In the genomic region with DNA sequence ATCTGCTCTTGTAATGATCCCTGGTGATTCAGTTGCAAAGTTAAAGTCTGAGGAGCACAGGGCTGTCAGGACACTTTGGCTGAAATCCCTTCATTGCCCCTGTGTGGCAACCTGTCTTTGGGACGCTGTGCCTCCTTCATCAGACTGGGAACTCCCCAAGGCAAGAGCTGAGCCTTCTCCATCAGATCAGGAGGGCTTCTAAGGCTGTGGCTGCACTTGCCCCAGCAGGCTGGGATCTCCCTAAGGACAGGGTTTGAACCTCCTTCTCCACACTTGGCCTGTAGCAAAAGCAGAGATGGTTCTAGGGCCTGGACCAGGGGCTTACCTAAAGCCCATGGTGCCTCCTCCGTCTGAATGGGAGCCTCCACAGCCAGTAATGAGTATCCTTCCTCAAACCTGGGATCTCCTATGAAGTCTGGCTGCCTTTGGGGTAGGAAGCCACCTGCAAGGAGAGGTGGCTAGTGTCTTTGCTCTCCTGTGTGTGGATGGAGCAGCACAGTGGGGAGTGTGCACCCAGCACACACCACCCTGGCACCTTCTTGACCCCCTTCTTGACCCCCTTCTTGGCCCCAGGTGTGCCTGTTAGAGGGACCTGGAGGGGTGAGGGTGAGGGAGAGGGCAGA, we compare ENCODE assay signal across 18 cellular contexts.
A peak's percentile ranks its signal among the peaks of the same experiment; 100 is the strongest.
DNase-seq lines count a peak whose midpoint lies in the region; TF ChIP-seq lines count a peak whose summit lies in the region.
"Had no signal": no experiment of that assay in that cellular context is flagged by ENCODE, and none has a peak within 500 bp of the region (broad histone marks: within the 10 kb centered on the region; RNA-seq: fewer than 3 reads in every experiment).

No MANE protein-coding gene starts in this region.

- H3K27ac ChIP-seq in WERI-Rb-1: peak overlapping the region; percentile 98
- H3K27ac ChIP-seq in suprapubic skin: no peak overlapping the region
- no peak overlapping the region for H3K27ac ChIP-seq in mammary epithelial cell (ENCODE audit: insufficient read depth, low read depth, low read length)
- H3K27ac ChIP-seq: psoas muscle, uterus had no signal

- peak overlapping the region in 1 of 3 experiments; percentile 54 for H3K27ac Mint-ChIP-seq in nephron
- H3K27ac Mint-ChIP-seq: activated naive CD4-positive, alpha-beta T cell treated with anti-CD3 and anti-CD28 coated beads for 36 hours had no signal

- CTCF ChIA-PET in mammary epithelial cell (lab: Charles Lee; ENCODE audit: low non-redundant PET): no interaction called here

- BruUV-seq in mammary epithelial cell (replicated peaks; lab: Mats Ljungman, UMichigan): no TSS peak

- H3K4me1 Mint-ChIP-seq in nephron: peaks cover 33% of the 10 kb centered on the region

- H3K4me1 ChIP-seq in suprapubic skin (peaks cover 10% of the 10 kb centered on the region), mammary epithelial cell (ENCODE audit: insufficient read depth, low read length) (peaks cover 8% of the 10 kb centered on the region)
- H3K4me1 ChIP-seq: psoas muscle had no signal

- TF ChIP-seq EP300 in suprapubic skin (IDR thresholded peaks at IDR 0.05): no peak

- no peak overlapping the region for H2AFZ ChIP-seq in mammary epithelial cell (ENCODE audit: low read depth, low read length)

- no peak overlapping the region for H3K4me2 ChIP-seq in mammary epithelial cell (ENCODE audit: insufficient read depth, low read depth, low read length)

- H3K79me2 ChIP-seq in mammary epithelial cell (ENCODE audit: insufficient read depth, low read length): no peaks in the 10 kb centered on the region

- peak overlapping the region; percentile 69 to 72 (median 69) for H3K4me3 Mint-ChIP-seq in nephron

- H4K20me1 ChIP-seq in mammary epithelial cell (ENCODE audit: insufficient read depth, low read length): no peaks in the 10 kb centered on the region

- TF ChIP-seq POLR2A in suprapubic skin (IDR thresholded peaks at IDR 0.05): no peak

- TF ChIP-seq CTCF in WERI-Rb-1 (IDR thresholded peaks at IDR 0.05; ENCODE audit: low read depth, low read length) (no peak), nephron (IDR thresholded peaks at IDR 0.05; ENCODE audit: unreplicated experiment in 3 of 3) (no peak), suprapubic skin (IDR thresholded peaks at IDR 0.05) (no peak), mammary epithelial cell (conservative IDR thresholded peaks at IDR 0.05 in 1 of 2, IDR thresholded peaks at IDR 0.05 in 1 of 2; ENCODE audit: extremely low read depth in 1 of 2, insufficient read depth in 1 of 2, low read depth in 1 of 2, low read length in 2 of 2) (no peak)

- intact Hi-C loops in mammary epithelial cell (cut with micrococcal nuclease): no loop called here

- H3K4me3 ChIP-seq in WERI-Rb-1 (ENCODE audit: low read depth, low read length) (no peak overlapping the region), suprapubic skin (no peak overlapping the region), mammary epithelial cell (replicated peaks in 1 of 3; ENCODE audit: insufficient read depth in 1 of 3, low read depth in 2 of 3, low read length in 3 of 3) (no peak overlapping the region)
- H3K4me3 ChIP-seq: K562, lung, uterus had no signal

- H3K36me3 ChIP-seq in WERI-Rb-1: no peaks in the 10 kb centered on the region; the same call in 1 of the 2 replicates
- H3K36me3 ChIP-seq in suprapubic skin: no peaks in the 10 kb centered on the region
- H3K36me3 ChIP-seq in mammary epithelial cell (ENCODE audit: insufficient read depth, low read length): no peaks in the 10 kb centered on the region
- H3K36me3 ChIP-seq: uterus had no signal

- H3K27me3 Mint-ChIP-seq in nephron (ENCODE audit: low read depth): peaks cover 40% of the 10 kb centered on the region

- H3K36me3 Mint-ChIP-seq in nephron (ENCODE audit: low read depth): no peaks in the 10 kb centered on the region

- whole genome bisulfite sequencing in suprapubic skin: 83% methylated on average over 1 of the region's 2 CpGs
- 78% methylated on average over 2 of the region's 2 CpGs for WGBS in mammary epithelial cell (ENCODE audit: low coverage, missing lambda C conversion rate)

- peaks cover 3% of the 10 kb centered on the region for H3K9me3 Mint-ChIP-seq in nephron
- H3K9me3 Mint-ChIP-seq: activated naive CD4-positive, alpha-beta T cell treated with anti-CD3 and anti-CD28 coated beads for 36 hours had no signal

- H3K9me3 ChIP-seq in WERI-Rb-1 (ENCODE audit: severe bottlenecking) (no peaks in the 10 kb centered on the region), suprapubic skin (no peaks in the 10 kb centered on the region), mammary epithelial cell (replicated peaks; ENCODE audit: insufficient read depth, low read length) (no peaks in the 10 kb centered on the region)
- H3K9me3 ChIP-seq: uterus had no signal

- dilution Hi-C loops in mammary epithelial cell (cut with HindIII; ENCODE audit: low sequenced_read_pairs): no loop called here

- in situ Hi-C loops in mammary epithelial cell (cut with MboI; ENCODE audit: low sequenced_read_pairs in 2 of 2): no loop called here

- H3K27me3 ChIP-seq in WERI-Rb-1 (ENCODE audit: insufficient read depth, low read depth, severe bottlenecking): no peaks in the 10 kb centered on the region
- peaks cover 26% of the 10 kb centered on the region for H3K27me3 ChIP-seq in suprapubic skin
- H3K27me3 ChIP-seq in mammary epithelial cell (ENCODE audit: insufficient read depth, low read length): peaks cover 5% of the 10 kb centered on the region
- H3K27me3 ChIP-seq: uterus had no signal

- H3K9ac ChIP-seq in mammary epithelial cell (ENCODE audit: insufficient read depth, low read length): no peak overlapping the region

- peak; percentile 58 for DNase-seq in activated effector memory CD4-positive, alpha-beta T cell treated with anti-CD3 and anti-CD28 coated beads, Interleukin-2, amount 50 U/mL, for 16 hours
- no peak for DNase-seq in activated effector memory CD4-positive, alpha-beta T cell treated with Interleukin-2 at 50 U/mL for 16 hours
- DNase-seq in WERI-Rb-1: no peak
- peak; percentile 18 to 37 for DNase-seq in suprapubic skin (ENCODE audit: low spot score in 2 of 2)
- DNase-seq in DMS153 (lab: John Stamatoyannopoulos, UW): no peak
- DNase-seq in cerebellum (ENCODE audit: low spot score): no peak
- no peak for DNase-seq in mammary epithelial cell
- DNase-seq: activated CD8-positive, alpha-beta memory T cell treated with anti-CD3 and anti-CD28 coated beads, Interleukin-2, amount 50 U/mL, for 4 hours; activated naive CD4-positive, alpha-beta T cell treated with anti-CD3 and anti-CD28 coated beads for 36 hours; GF-D8; MM.1S; NCI-H774; psoas muscle; stimulated activated CD4-positive, alpha-beta T cell treated with anti-CD3 and anti-CD28 coated beads, Interleukin-4, amount 100 ng/mL, for 4 hours; uterus had no signal

Comparison
In these comparisons a context has a peak if more than half of its experiments do, and no peak if none do; other contexts are left out.
1. DNase-seq: peak in activated effector memory CD4-positive, alpha-beta T cell treated with anti-CD3 and anti-CD28 coated beads, Interleukin-2, amount 50 U/mL, for 16 hours (single experiment) and suprapubic skin (2 of 2); none in activated effector memory CD4-positive, alpha-beta T cell treated with Interleukin-2 at 50 U/mL for 16 hours (single experiment), WERI-Rb-1 (single experiment), DMS153 (single experiment), cerebellum (single experiment) and mammary epithelial cell (single experiment).